Comparison of ENCODE assay signal across 1 cellular context in the genomic region with DNA sequence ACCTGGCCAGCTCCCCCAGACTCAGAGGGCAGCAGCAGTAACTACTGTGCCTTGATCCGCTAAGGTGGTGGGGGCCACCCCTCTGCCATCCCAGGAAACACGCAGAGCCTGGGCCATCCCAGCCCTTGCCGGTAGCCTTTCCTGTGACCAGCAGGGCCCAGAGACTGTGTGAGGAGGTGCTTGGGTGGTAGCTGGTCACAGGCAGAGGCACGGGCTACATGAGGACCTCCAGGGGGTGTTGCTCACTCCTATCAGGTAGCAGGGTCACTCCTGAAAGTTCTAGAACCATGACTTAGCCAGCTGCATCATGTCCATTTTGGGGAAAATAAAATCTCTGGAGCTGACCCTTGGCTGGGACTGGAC.
TF ChIP-seq lines count a peak whose summit lies in the region.

No MANE protein-coding gene starts in this region.

TF ChIP-seq in IMR-90, 13 proteins besides CTCF, POLR2A, EP300 and RAD21:
- TF ChIP-seq, protein P1, sequence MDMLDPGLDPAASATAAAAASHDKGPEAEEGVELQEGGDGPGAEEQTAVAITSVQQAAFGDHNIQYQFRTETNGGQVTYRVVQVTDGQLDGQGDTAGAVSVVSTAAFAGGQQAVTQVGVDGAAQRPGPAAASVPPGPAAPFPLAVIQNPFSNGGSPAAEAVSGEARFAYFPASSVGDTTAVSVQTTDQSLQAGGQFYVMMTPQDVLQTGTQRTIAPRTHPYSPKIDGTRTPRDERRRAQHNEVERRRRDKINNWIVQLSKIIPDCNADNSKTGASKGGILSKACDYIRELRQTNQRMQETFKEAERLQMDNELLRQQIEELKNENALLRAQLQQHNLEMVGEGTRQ (IDR thresholded peaks at IDR 0.05; ENCODE audit: low read depth, low read length) = no peak
- TF ChIP-seq RCOR1 (IDR thresholded peaks at IDR 0.05; ENCODE audit: insufficient replicate concordance, low read length) (no peak), CHD1 (IDR thresholded peaks at IDR 0.05; ENCODE audit: low read depth, low read length) (no peak), MAFK (IDR thresholded peaks at IDR 0.05; ENCODE audit: low read depth, low read length) (no peak), MXI1 (IDR thresholded peaks at IDR 0.05; ENCODE audit: borderline replicate concordance, low read depth, low read length) (no peak), FOS (IDR thresholded peaks at IDR 0.05; ENCODE audit: low read depth, low read length) (no peak), BHLHE40 (IDR thresholded peaks at IDR 0.05; ENCODE audit: low read depth, low read length) (no peak), SMC3 (IDR thresholded peaks at IDR 0.05; ENCODE audit: low read depth, low read length) (no peak), MAZ (IDR thresholded peaks at IDR 0.05; ENCODE audit: borderline replicate concordance, low read depth, low read length) (no peak), CEBPB (IDR thresholded peaks at IDR 0.05; ENCODE audit: low read depth, low read length) (no peak)
